16 cellular contexts compared by ENCODE assay signal in the genomic region with DNA sequence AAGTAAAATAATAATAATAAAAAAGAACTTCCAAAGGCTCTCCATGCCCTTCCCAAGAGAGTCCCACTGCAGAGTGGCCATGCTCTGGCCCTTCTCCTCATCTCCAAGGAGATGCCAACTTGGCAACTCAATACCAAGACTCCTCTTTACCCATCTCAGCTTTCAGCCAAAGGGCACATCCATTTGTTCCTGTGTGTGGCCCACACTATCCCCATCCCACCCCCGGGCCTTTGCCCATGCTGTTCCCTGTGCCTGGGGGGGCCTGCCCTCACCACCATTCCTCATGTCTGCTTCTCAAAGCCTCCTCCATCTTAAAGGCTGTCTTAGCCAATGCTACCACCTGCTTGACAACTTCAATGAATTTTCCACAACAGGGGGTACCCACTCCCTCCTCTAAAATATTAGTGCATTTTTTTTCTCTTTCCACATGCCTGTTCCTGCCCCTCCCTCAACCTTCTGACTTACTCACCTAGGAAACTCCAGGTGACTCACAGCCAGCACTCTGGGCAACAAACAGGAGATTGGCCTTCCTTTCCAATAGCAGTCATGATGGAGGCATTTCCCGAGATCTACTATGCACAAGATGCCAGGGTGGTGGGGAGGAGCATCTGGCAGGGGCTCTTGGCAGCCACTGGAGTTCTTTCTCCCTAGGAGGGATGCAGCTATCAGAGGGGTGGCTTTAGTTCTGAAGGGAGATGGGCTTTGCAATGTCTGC.
DNase-seq lines count a peak whose midpoint lies in the region; ATAC-seq and TF ChIP-seq lines count a peak whose summit lies in the region.
"Had no signal": no experiment of that assay in that cellular context is flagged by ENCODE, and none has a peak within 500 bp of the region (broad histone marks: within the 10 kb centered on the region; RNA-seq: fewer than 3 reads in every experiment).

No MANE protein-coding gene starts in this region.

- H3K4me3 ChIP-seq in epithelial cell of proximal tubule (ENCODE audit: low read depth, low read length) (no peak overlapping the region), BE2C (ENCODE audit: low read depth, low read length) (no peak overlapping the region)
- H3K4me3 ChIP-seq: hepatocyte, smooth muscle cell, thoracic aorta had no signal

- no peaks in the 10 kb centered on the region for H3K4me1 Mint-ChIP-seq in effector memory CD8-positive, alpha-beta T cell (ENCODE audit: low read depth in 2 of 2)

- H3K4me3 Mint-ChIP-seq in effector memory CD8-positive, alpha-beta T cell: no peak overlapping the region
- H3K4me3 Mint-ChIP-seq: neural crest cell had no signal

- no peak for ATAC-seq in effector memory CD8-positive, alpha-beta T cell (replicated peaks)

- H3K27ac Mint-ChIP-seq in effector memory CD8-positive, alpha-beta T cell: no peak overlapping the region

- TF ChIP-seq CTCF in epithelial cell of proximal tubule (conservative IDR thresholded peaks at IDR 0.05; ENCODE audit: low read depth, low read length): no peak
- no peak for TF ChIP-seq CTCF in BE2C (IDR thresholded peaks at IDR 0.05; ENCODE audit: low read depth, low read length)
- TF ChIP-seq CTCF in GM10248 (IDR thresholded peaks at IDR 0.05; ENCODE audit: control extremely low read depth, extremely low read depth, low read depth, missing control alignments): no peak

- H3K36me3 Mint-ChIP-seq in effector memory CD8-positive, alpha-beta T cell (ENCODE audit: insufficient read depth): no peaks in the 10 kb centered on the region

- H3K4me1 ChIP-seq in BE2C: no peaks in the 10 kb centered on the region

- CTCF ChIA-PET in GM10248 (lab: Yijun Ruan, JAX): no interaction called here

- POLR2A ChIA-PET in GM10248 (lab: Yijun Ruan, JAX): no interaction called here

- no peaks in the 10 kb centered on the region for H3K9me3 Mint-ChIP-seq in effector memory CD8-positive, alpha-beta T cell
- H3K9me3 Mint-ChIP-seq: neural crest cell had no signal

- no peaks in the 10 kb centered on the region for H3K36me3 ChIP-seq in BE2C
- H3K36me3 ChIP-seq: thoracic aorta had no signal

- peak; percentile 89 for DNase-seq in HPDE6-E6E7 (ENCODE audit: extremely low spot score)
- peak; percentile 29 for DNase-seq in RKO (ENCODE audit: low spot score)
- DNase-seq in epithelial cell of proximal tubule (ENCODE audit: low read depth): peak; percentile 73
- DNase-seq in pulmonary artery endothelial cell (ENCODE audit: low read depth, low spot score): peak; percentile 60
- no peak for DNase-seq in effector memory CD8-positive, alpha-beta T cell
- no peak for DNase-seq in BE2C
- no peak for DNase-seq in GM10248 (ENCODE audit: extremely low spot score)
- DNase-seq: activated CD4-positive, CD25-positive, alpha-beta regulatory T cell treated with anti-CD3 and anti-CD28 coated beads, Interleukin-2, amount 50 U/mL, for 72 hours; activated T-cell treated with anti-CD3 and anti-CD28 coated beads for 4 hours; anterior cingulate cortex; KG1; NCI-H2081 had no signal

- no peaks in the 10 kb centered on the region for H3K9me3 ChIP-seq in BE2C
- H3K9me3 ChIP-seq: thoracic aorta had no signal

- no peaks in the 10 kb centered on the region for H3K27me3 ChIP-seq in BE2C
- H3K27me3 ChIP-seq: hepatocyte had no signal

- peaks cover 0 to 7% of the 10 kb centered on the region in 2 donors for H3K27me3 Mint-ChIP-seq in effector memory CD8-positive, alpha-beta T cell

Comparison
In these comparisons a context has a peak if more than half of its experiments do, and no peak if none do; other contexts are left out.
1. DNase-seq: peak in HPDE6-E6E7 (single experiment), RKO (single experiment), epithelial cell of proximal tubule (single experiment) and pulmonary artery endothelial cell (single experiment); none in effector memory CD8-positive, alpha-beta T cell (0 of 3), BE2C (single experiment) and GM10248 (single experiment).